In the genomic region with DNA sequence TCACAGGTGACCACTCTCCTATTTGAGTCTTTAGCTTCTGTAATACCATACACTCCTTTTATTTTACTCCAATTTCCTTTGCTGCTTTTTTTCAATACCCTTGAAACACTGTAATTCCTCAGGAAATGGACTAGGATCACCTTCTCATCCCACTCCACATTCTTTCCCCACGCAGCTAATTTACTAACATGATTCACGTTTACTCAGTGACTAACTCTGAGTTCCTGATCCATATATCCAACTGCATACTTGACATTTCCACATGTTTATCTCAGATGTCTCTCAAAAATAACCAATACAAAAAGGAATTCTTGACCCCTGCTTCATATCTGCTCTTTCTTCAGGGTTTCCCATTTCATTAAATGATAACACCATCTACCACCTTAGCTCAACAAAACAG, we compare ENCODE assay signal across 25 cellular contexts. TPM values are rescaled to one million over a fixed set of nuclear protein-coding genes. Genes with fewer than 3 reads are reported as not detected.
DNase-seq lines count a peak whose midpoint lies in the region; ATAC-seq and TF ChIP-seq lines count a peak whose summit lies in the region.
"Had no signal": no experiment of that assay in that cellular context is flagged by ENCODE, and none has a peak within 500 bp of the region (broad histone marks: within the 10 kb centered on the region; RNA-seq: fewer than 3 reads in every experiment).

No MANE protein-coding gene starts in this region.

- H3K4me2 ChIP-seq in PC-3 (ENCODE audit: low read length) (peak overlapping the region; percentile 73), mesenchymal stem cell (ENCODE audit: low read length, poor library complexity, severe bottlenecking) (no peak overlapping the region)

- no peak for TF ChIP-seq CTCF in PC-3 (conservative IDR thresholded peaks at IDR 0.05; ENCODE audit: low read depth, low read length)

- CTCF ChIA-PET in PC-3 (lab: Charles Lee), result no interaction called here

- BruUV-seq in PC-3 (replicated peaks; lab: Mats Ljungman, UMichigan), result no TSS peak

- no peak overlapping the region for H4K8ac ChIP-seq in mesenchymal stem cell (ENCODE audit: low read length)

- no peak overlapping the region for H3K18ac ChIP-seq in mesenchymal stem cell (ENCODE audit: low read depth in 1 of 2, low read length in 2 of 2)

- DNase-seq in EL, result peak; percentile 69
- peak; percentile 82 for DNase-seq in PC-3
- peak; percentile 7 for DNase-seq in dermis blood vessel endothelial cell
- DNase-seq in mesenchymal stem cell, result peak; percentile 4
- DNase-seq in NCI-H82 treated with DMSO at 0.1 percent for 48 hours (lab: John Stamatoyannopoulos, UW; ENCODE audit: unreplicated experiment), result no peak
- DNase-seq in T-helper 1 cell, result no peak
- DNase-seq in stimulated activated CD4-positive, alpha-beta T cell treated with anti-CD3 and anti-CD28 coated beads, Interleukin-1b, Interleukin-23, amount 100 ng/mL, for 48 hours, result no peak
- DNase-seq: activated CD4-positive, alpha-beta T cell treated with anti-CD3 and anti-CD28 coated beads, Interleukin-2, amount 50 U/mL, for 1 hour; activated effector memory CD4-positive, alpha-beta T cell treated with Interleukin-2 at 50 U/mL for 16 hours; CD8-positive, alpha-beta T cell; DMS79; left ventricle myocardium inferior; MM.1S; mucosa of descending colon; NCI-H1436 treated with DMSO at 0.1 percent for 48 hours; SHP77; small intestine; stimulated activated CD4-positive, alpha-beta T cell treated with anti-CD3 and anti-CD28 coated beads, Interleukin-4, amount 100 ng/mL, for 4 hours; stimulated activated naive CD8-positive, alpha-beta T cell treated with anti-CD3 and anti-CD28 coated beads, Interleukin-15, amount 100 ng/mL, for 72 hours had no signal

- H3K4me3 ChIP-seq in PC-3 (ENCODE audit: low read length) (peak overlapping the region; percentile 22), mesenchymal stem cell (ENCODE audit: insufficient read depth in 1 of 2, low read depth in 1 of 2, low read length in 2 of 2) (no peak overlapping the region)
- H3K4me3 ChIP-seq: cardiac muscle cell, esophagus muscularis mucosa, left ventricle myocardium inferior, mucosa of descending colon, tibial nerve had no signal

- H3K27me3 ChIP-seq in PC-3 (ENCODE audit: low read length) (no peaks in the 10 kb centered on the region), mesenchymal stem cell (ENCODE audit: control insufficient read depth in 1 of 2, insufficient read depth in 1 of 2, low read length in 2 of 2) (no peaks in the 10 kb centered on the region)
- H3K27me3 ChIP-seq: cardiac muscle cell, esophagus muscularis mucosa, tibial nerve had no signal

- no peak overlapping the region for H3K23ac ChIP-seq in mesenchymal stem cell (ENCODE audit: low read length in 2 of 2)

- H3K27ac ChIP-seq in PC-3 (ENCODE audit: low read length) (peak overlapping the region; percentile 94), mesenchymal stem cell (ENCODE audit: low read length, poor library complexity, severe bottlenecking) (no peak overlapping the region)
- H3K27ac ChIP-seq: cardiac muscle cell, esophagus muscularis mucosa, HL-60, left ventricle myocardium inferior, tibial nerve had no signal

- H2BK12ac ChIP-seq in mesenchymal stem cell (ENCODE audit: low read length in 2 of 2), result no peak overlapping the region

- no peak overlapping the region for H4K91ac ChIP-seq in mesenchymal stem cell (ENCODE audit: low read length)

- no peaks in the 10 kb centered on the region for H4K20me1 ChIP-seq in PC-3 (ENCODE audit: low read length)

- POLR2A ChIA-PET in PC-3 (lab: Charles Lee; ENCODE audit: unreplicated experiment), result no interaction called here

- H3K79me2 ChIP-seq in PC-3 (ENCODE audit: low read length), result peaks cover 27% of the 10 kb centered on the region

- H2BK120ac ChIP-seq in mesenchymal stem cell (ENCODE audit: low read depth, low read length), result no peak overlapping the region

- no peak overlapping the region for H2BK15ac ChIP-seq in mesenchymal stem cell (ENCODE audit: low read depth, poor library complexity, severe bottlenecking)

- H2AFZ ChIP-seq in PC-3 (ENCODE audit: low read length) (no peak overlapping the region), mesenchymal stem cell (ENCODE audit: low read depth, low read length) (no peak overlapping the region)

- H3K36me3 ChIP-seq in PC-3 (ENCODE audit: low read depth, low read length) (no peaks in the 10 kb centered on the region; the same call in 1 of the 2 replicates), mesenchymal stem cell (ENCODE audit: control insufficient read depth in 1 of 2, insufficient read depth in 2 of 2, low read depth in 1 of 2, low read length in 2 of 2) (no peaks in the 10 kb centered on the region)
- H3K36me3 ChIP-seq: cardiac muscle cell, esophagus muscularis mucosa, left ventricle myocardium inferior, tibial nerve had no signal

- H3K14ac ChIP-seq in mesenchymal stem cell (ENCODE audit: low read length in 2 of 2), result no peak overlapping the region

- H2BK5ac ChIP-seq in mesenchymal stem cell (ENCODE audit: low read depth, low read length, poor library complexity, severe bottlenecking), result no peak overlapping the region

- H3K9ac ChIP-seq in PC-3 (ENCODE audit: low read length) (peak overlapping the region; percentile 63), mesenchymal stem cell (ENCODE audit: low read length) (peak overlapping the region; percentile 87)

- H3K4ac ChIP-seq in mesenchymal stem cell (ENCODE audit: low read depth in 1 of 2, low read length in 2 of 2), result no peak overlapping the region

- no peaks in the 10 kb centered on the region for H3K9me2 ChIP-seq in PC-3 (replicated peaks; ENCODE audit: low read length)

- peak; percentile 90 for ATAC-seq in PC-3
- ATAC-seq in GM18519 (IDR thresholded peaks at IDR 0.05; ENCODE audit: low FRiP score, unreplicated experiment), result no peak
- ATAC-seq: CD8-positive, alpha-beta T cell; mucosa of descending colon; stimulated activated naive CD8-positive, alpha-beta T cell treated with anti-CD3 and anti-CD28 coated beads, Interleukin-15, amount 100 ng/mL, for 72 hours had no signal

- H2AK5ac ChIP-seq in mesenchymal stem cell (ENCODE audit: low read length, severe bottlenecking), result no peak overlapping the region

- H3K9me3 ChIP-seq in PC-3 (ENCODE audit: low read length), result no peaks in the 10 kb centered on the region
- no peaks in the 10 kb centered on the region for H3K9me3 ChIP-seq in mesenchymal stem cell (ENCODE audit: control insufficient read depth, low read length)
- H3K9me3 ChIP-seq: esophagus muscularis mucosa, left ventricle myocardium inferior, mucosa of descending colon, tibial nerve had no signal

- no peaks in the 10 kb centered on the region for H3K79me1 ChIP-seq in mesenchymal stem cell (replicated peaks; ENCODE audit: low read length, poor library complexity, severe bottlenecking)

- intact Hi-C loops in PC-3 (cut with micrococcal nuclease), result loop anchor here (1.0 kb wide), 1 partner anchor 8 kb away; no protein-coding TSS in a partner anchor

- no peaks in the 10 kb centered on the region for H3F3A ChIP-seq in PC-3 (ENCODE audit: low read length, unreplicated experiment)

- WGBS in mesenchymal stem cell, result 0% methylated on average over 2 of the region's 2 CpGs

- H3K4me1 ChIP-seq in PC-3 (ENCODE audit: insufficient read depth, low read length) (peaks cover 34% of the 10 kb centered on the region), mesenchymal stem cell (ENCODE audit: control insufficient read depth, insufficient read depth, low read depth, low read length) (no peaks in the 10 kb centered on the region)
- H3K4me1 ChIP-seq: esophagus muscularis mucosa, left ventricle myocardium inferior, tibial nerve had no signal

RNA-seq across cellular contexts. Expression of a gene that starts 19.9 kb away (rescaled TPM):
- total RNA-seq in PC-3 (2014; rRNA removed) (3.6 and 4.7 TPM in 2 replicates), dermis blood vessel endothelial cell (1.4 TPM in 2 replicates)
- 1.6 TPM for polyA plus RNA-seq in mesenchymal stem cell (2013, experiment 1 of 2)
- polyA plus RNA-seq in mesenchymal stem cell (2013, experiment 2 of 2), result 1.7 TPM
- total RNA-seq: CD8-positive, alpha-beta T cell; T-helper 1 cell treated with Interleukin-12 subunit alpha and Interleukin-12 subunit beta and Interleukin-4 antibody, amounts not matched to agents 30 ng/mL and 1 ng/mL, for 36 hours had no signal

Comparison
In these comparisons a context has a peak if more than half of its experiments do, and no peak if none do; other contexts are left out.
1. DNase-seq: peak in EL (single experiment), PC-3 (single experiment), dermis blood vessel endothelial cell (single experiment) and mesenchymal stem cell (single experiment); none in NCI-H82 treated with DMSO at 0.1 percent for 48 hours (single experiment), T-helper 1 cell (0 of 5) and stimulated activated CD4-positive, alpha-beta T cell treated with anti-CD3 and anti-CD28 coated beads, Interleukin-1b, Interleukin-23, amount 100 ng/mL, for 48 hours (single experiment).